Comparison of ENCODE assay signal across 22 cellular contexts in the genomic region with DNA sequence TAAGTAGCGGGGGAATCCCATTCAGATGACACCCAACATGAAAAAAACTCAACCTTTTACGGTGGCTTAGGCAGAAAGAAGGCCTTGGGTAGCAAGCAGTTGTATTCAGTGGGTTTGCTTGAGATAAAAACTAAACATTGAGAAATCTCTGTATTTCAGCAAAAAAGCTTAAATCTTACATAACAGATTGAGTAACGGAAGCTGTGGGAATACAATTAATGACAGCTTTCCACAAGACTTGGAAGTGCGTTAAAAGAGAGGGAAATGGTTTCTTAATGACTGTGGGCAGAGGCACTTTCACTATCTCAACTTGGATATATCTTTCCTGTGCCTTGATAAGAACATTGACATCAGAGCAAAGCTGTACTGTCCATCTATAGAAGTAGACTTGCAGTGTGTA.
"Had no signal": no experiment of that assay in that cellular context is flagged by ENCODE, and none has a peak within 500 bp of the region (broad histone marks: within the 10 kb centered on the region; RNA-seq: fewer than 3 reads in every experiment).

No MANE protein-coding gene starts in this region.

- H3K27me3 ChIP-seq: body of pancreas, colonic mucosa, heart right ventricle, neural progenitor cell, ovary, sigmoid colon, thyroid gland had no signal

- H3K27me3 Mint-ChIP-seq: activated CD4-positive, alpha-beta T cell treated with anti-CD3 and anti-CD28 coated beads, Interleukin-2, amount 10 ng/mL, durations not matched to agents 24 days and 14 days; activated naive CD8-positive, alpha-beta T cell treated with anti-CD3 and anti-CD28 coated beads for 36 hours; activated T-helper 17 cell treated with anti-CD3 and anti-CD28 coated beads, Interleukin-2, amount 50 U/mL, for 72 hours; central memory CD8-positive, alpha-beta T cell; stimulated activated naive B cell treated with anti-CD40 and anti-IgM and Interleukin-4, amounts not matched to agents 10 μg/mL and 1 μg/mL and 100 μg/mL, for 72 hours had no signal

- H3K4me3 Mint-ChIP-seq: activated CD4-positive, alpha-beta T cell treated with anti-CD3 and anti-CD28 coated beads, Interleukin-2, amount 10 ng/mL, durations not matched to agents 24 days and 14 days; activated CD8-positive, alpha-beta T cell treated with anti-CD3 and anti-CD28 coated beads for 36 hours; activated naive CD8-positive, alpha-beta T cell treated with anti-CD3 and anti-CD28 coated beads for 36 hours; activated T-helper 17 cell treated with anti-CD3 and anti-CD28 coated beads, Interleukin-2, amount 50 U/mL, for 72 hours; central memory CD8-positive, alpha-beta T cell; endodermal cell; naive B cell; neural progenitor cell; stimulated activated naive B cell treated with anti-CD40 and anti-IgM and Interleukin-4, amounts not matched to agents 10 μg/mL and 1 μg/mL and 100 μg/mL, for 72 hours had no signal

- H3K36me3 ChIP-seq: colonic mucosa, heart right ventricle, neural progenitor cell, ovary, sigmoid colon, thyroid gland had no signal

- H3K27ac Mint-ChIP-seq: activated CD4-positive, alpha-beta T cell treated with anti-CD3 and anti-CD28 coated beads, Interleukin-2, amount 10 ng/mL, durations not matched to agents 24 days and 14 days; activated CD8-positive, alpha-beta T cell treated with anti-CD3 and anti-CD28 coated beads for 36 hours; activated naive CD8-positive, alpha-beta T cell treated with anti-CD3 and anti-CD28 coated beads for 36 hours; activated T-helper 17 cell treated with anti-CD3 and anti-CD28 coated beads, Interleukin-2, amount 50 U/mL, for 72 hours; endodermal cell; naive B cell; neural progenitor cell; stimulated activated naive B cell treated with anti-CD40 and anti-IgM and Interleukin-4, amounts not matched to agents 10 μg/mL and 1 μg/mL and 100 μg/mL, for 72 hours had no signal

- DNase-seq: activated CD4-positive, alpha-beta T cell treated with anti-CD3 and anti-CD28 coated beads, Interleukin-2, amount 10 ng/mL, durations not matched to agents 24 days and 14 days; activated CD8-positive, alpha-beta T cell treated with anti-CD3 and anti-CD28 coated beads for 36 hours; activated naive CD4-positive, alpha-beta T cell; activated naive CD8-positive, alpha-beta T cell treated with anti-CD3 and anti-CD28 coated beads for 36 hours; activated T-cell treated with anti-CD3 and anti-CD28 coated beads, Interleukin-2, amount 50 U/mL, for 1 hour; amygdala; body of pancreas; colonic mucosa; endodermal cell; heart right ventricle; mesenchymal stem cell; mucosa of descending colon; naive B cell; ovary; sigmoid colon; stimulated activated naive B cell treated with anti-CD40 and anti-IgM and Interleukin-4, amounts not matched to agents 10 μg/mL and 1 μg/mL and 100 μg/mL, for 72 hours; T1000; thyroid gland had no signal

- H3K27ac ChIP-seq: body of pancreas, colonic mucosa, epithelial cell of prostate, heart right ventricle, neural progenitor cell, ovary, sigmoid colon, thyroid gland had no signal

- H3K4me1 ChIP-seq: body of pancreas, colonic mucosa, neural progenitor cell, sigmoid colon, thyroid gland had no signal

- H3K4me3 ChIP-seq: body of pancreas, colonic mucosa, heart right ventricle, mucosa of descending colon, neural progenitor cell, ovary, sigmoid colon, thyroid gland had no signal

- ATAC-seq: activated CD8-positive, alpha-beta T cell treated with anti-CD3 and anti-CD28 coated beads for 36 hours; activated T-helper 17 cell treated with anti-CD3 and anti-CD28 coated beads, Interleukin-2, amount 50 U/mL, for 72 hours; body of pancreas; mucosa of descending colon had no signal

- H3K4me1 Mint-ChIP-seq: activated CD4-positive, alpha-beta T cell treated with anti-CD3 and anti-CD28 coated beads, Interleukin-2, amount 10 ng/mL, durations not matched to agents 24 days and 14 days; activated naive CD8-positive, alpha-beta T cell treated with anti-CD3 and anti-CD28 coated beads for 36 hours; activated T-helper 17 cell treated with anti-CD3 and anti-CD28 coated beads, Interleukin-2, amount 50 U/mL, for 72 hours; central memory CD8-positive, alpha-beta T cell; naive B cell had no signal

- H3K9me3 ChIP-seq: body of pancreas, colonic mucosa, heart right ventricle, mucosa of descending colon, ovary, sigmoid colon, thyroid gland had no signal

- H3K9me3 Mint-ChIP-seq: activated CD4-positive, alpha-beta T cell treated with anti-CD3 and anti-CD28 coated beads, Interleukin-2, amount 10 ng/mL, durations not matched to agents 24 days and 14 days; activated CD8-positive, alpha-beta T cell treated with anti-CD3 and anti-CD28 coated beads for 36 hours; activated naive CD8-positive, alpha-beta T cell treated with anti-CD3 and anti-CD28 coated beads for 36 hours; central memory CD8-positive, alpha-beta T cell; neural progenitor cell; stimulated activated naive B cell treated with anti-CD40 and anti-IgM and Interleukin-4, amounts not matched to agents 10 μg/mL and 1 μg/mL and 100 μg/mL, for 72 hours had no signal

- H3K36me3 Mint-ChIP-seq: activated naive CD8-positive, alpha-beta T cell treated with anti-CD3 and anti-CD28 coated beads for 36 hours; naive B cell; neural progenitor cell; stimulated activated naive B cell treated with anti-CD40 and anti-IgM and Interleukin-4, amounts not matched to agents 10 μg/mL and 1 μg/mL and 100 μg/mL, for 72 hours had no signal
